ENCODE assay signal across 11 cellular contexts in the genomic region with DNA sequence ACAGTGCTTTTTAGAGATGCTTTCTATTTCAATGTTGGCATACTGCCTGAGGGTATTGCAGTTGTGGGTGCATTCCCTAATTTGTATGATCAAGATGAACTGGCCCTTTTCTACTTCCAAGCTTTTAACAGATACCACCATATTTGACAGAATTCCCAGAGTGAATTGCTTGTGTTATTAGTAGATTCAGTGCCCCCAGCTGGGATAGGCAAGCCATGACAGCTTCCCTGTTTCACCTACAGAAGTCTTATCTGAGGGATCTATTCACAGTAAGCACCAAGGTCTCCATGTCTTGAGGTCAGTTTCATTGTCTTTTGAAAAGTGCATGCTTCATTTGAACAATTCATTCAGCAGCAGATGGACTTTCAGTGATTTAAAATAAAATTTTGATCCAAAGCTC.
DNase-seq lines count a peak whose midpoint lies in the region; ATAC-seq and TF ChIP-seq lines count a peak whose summit lies in the region.
"Had no signal": no experiment of that assay in that cellular context is flagged by ENCODE, and none has a peak within 500 bp of the region (broad histone marks: within the 10 kb centered on the region; RNA-seq: fewer than 3 reads in every experiment).

No MANE protein-coding gene starts in this region.

- H3K36me3 Mint-ChIP-seq in activated naive CD8-positive, alpha-beta T cell = peaks cover 2% of the 10 kb centered on the region
- peaks cover 36% of the 10 kb centered on the region for H3K36me3 Mint-ChIP-seq in activated naive CD8-positive, alpha-beta T cell treated with anti-CD3 and anti-CD28 coated beads, Interleukin-2, amount 50 U/mL, for 24 hours (ENCODE audit: low read depth)
- H3K36me3 Mint-ChIP-seq in T-helper 17 cell (ENCODE audit: low read depth) (peaks cover 7% of the 10 kb centered on the region), Calu3 (ENCODE audit: insufficient read depth, unreplicated experiment) (peaks cover 34% of the 10 kb centered on the region)

- no peaks in the 10 kb centered on the region for H3K9me3 Mint-ChIP-seq in activated naive CD8-positive, alpha-beta T cell (ENCODE audit: low read depth)
- H3K9me3 Mint-ChIP-seq in activated naive CD8-positive, alpha-beta T cell treated with anti-CD3 and anti-CD28 coated beads, Interleukin-2, amount 50 U/mL, for 24 hours = no peaks in the 10 kb centered on the region
- no peaks in the 10 kb centered on the region for H3K9me3 Mint-ChIP-seq in Calu3 (ENCODE audit: low read depth, unreplicated experiment)

- no TSS peak for BruUV-seq in Calu3 (replicated peaks; lab: Mats Ljungman, UMichigan)

- no peak overlapping the region for H3K27ac ChIP-seq in upper lobe of right lung
- H3K27ac ChIP-seq: coronary artery, uterus had no signal

- intact Hi-C loops in upper lobe of right lung (cut with DNase I) = no loop called here
- intact Hi-C loops in Calu3 (cut with micrococcal nuclease; ENCODE audit: unreplicated experiment) = no loop called here

- no peak for DNase-seq in activated naive CD8-positive, alpha-beta T cell treated with anti-CD3 and anti-CD28 coated beads, Interleukin-2, amount 50 U/mL, for 24 hours
- DNase-seq in T-helper 17 cell (no peak), fibroblast of pulmonary artery (ENCODE audit: low read depth) (peak; percentile 41), upper lobe of right lung (no peak), putamen (ENCODE audit: low spot score) (no peak), HAP-1 (ENCODE audit: low spot score in 2 of 2) (no peak), Calu3 (no peak)
- DNase-seq: NCI-H2081 treated with DMSO at 0.1 percent for 48 hours, uterus had no signal

- H3K4me1 Mint-ChIP-seq in activated naive CD8-positive, alpha-beta T cell (ENCODE audit: low read depth) = peaks cover 2% of the 10 kb centered on the region
- H3K4me1 Mint-ChIP-seq in activated naive CD8-positive, alpha-beta T cell treated with anti-CD3 and anti-CD28 coated beads, Interleukin-2, amount 50 U/mL, for 24 hours = no peaks in the 10 kb centered on the region
- H3K4me1 Mint-ChIP-seq in T-helper 17 cell = peaks cover 12% of the 10 kb centered on the region
- no peaks in the 10 kb centered on the region for H3K4me1 Mint-ChIP-seq in Calu3 (ENCODE audit: low read depth, unreplicated experiment)

- H3K4me1 ChIP-seq in upper lobe of right lung (no peaks in the 10 kb centered on the region), HAP-1 (no peaks in the 10 kb centered on the region)
- H3K4me1 ChIP-seq: uterus had no signal

- H3K27me3 Mint-ChIP-seq in activated naive CD8-positive, alpha-beta T cell = no peaks in the 10 kb centered on the region
- no peaks in the 10 kb centered on the region for H3K27me3 Mint-ChIP-seq in activated naive CD8-positive, alpha-beta T cell treated with anti-CD3 and anti-CD28 coated beads, Interleukin-2, amount 50 U/mL, for 24 hours
- H3K27me3 Mint-ChIP-seq in T-helper 17 cell = no peaks in the 10 kb centered on the region
- no peaks in the 10 kb centered on the region for H3K27me3 Mint-ChIP-seq in Calu3 (ENCODE audit: unreplicated experiment)

- TF ChIP-seq CTCF in fibroblast of pulmonary artery (IDR thresholded peaks at IDR 0.05; ENCODE audit: low read length, missing control alignments) (peak; percentile 42), upper lobe of right lung (IDR thresholded peaks at IDR 0.05) (no peak), Calu3 (IDR thresholded peaks at IDR 0.05; ENCODE audit: unreplicated experiment) (no peak)

- peak overlapping the region; percentile 19 for H3K27ac Mint-ChIP-seq in activated naive CD8-positive, alpha-beta T cell
- H3K27ac Mint-ChIP-seq in activated naive CD8-positive, alpha-beta T cell treated with anti-CD3 and anti-CD28 coated beads, Interleukin-2, amount 50 U/mL, for 24 hours = no peak overlapping the region
- peak overlapping the region; percentile 67 for H3K27ac Mint-ChIP-seq in T-helper 17 cell
- H3K27ac Mint-ChIP-seq in Calu3 (ENCODE audit: unreplicated experiment) = no peak overlapping the region

- CTCF ChIA-PET in Calu3 (lab: Charles Lee) = no interaction called here

- H3K36me3 ChIP-seq in upper lobe of right lung (peaks cover 52% of the 10 kb centered on the region), HAP-1 (replicated peaks) (peaks cover 61% of the 10 kb centered on the region)
- H3K36me3 ChIP-seq: uterus had no signal

- H3K27me3 ChIP-seq in upper lobe of right lung (no peaks in the 10 kb centered on the region), HAP-1 (ENCODE audit: low read depth) (no peaks in the 10 kb centered on the region)
- H3K27me3 ChIP-seq: uterus had no signal

- in situ Hi-C loops in HAP-1 (cut with MboI; ENCODE audit: low sequenced_read_pairs) = no loop called here

- H3K9me3 ChIP-seq in T-helper 17 cell (ENCODE audit: control insufficient read depth, low read length, poor library complexity, severe bottlenecking) = no peaks in the 10 kb centered on the region
- no peaks in the 10 kb centered on the region for H3K9me3 ChIP-seq in upper lobe of right lung
- no peaks in the 10 kb centered on the region for H3K9me3 ChIP-seq in HAP-1
- H3K9me3 ChIP-seq: uterus had no signal

- no peak for ATAC-seq in activated naive CD8-positive, alpha-beta T cell treated with anti-CD3 and anti-CD28 coated beads, Interleukin-2, amount 50 U/mL, for 24 hours
- ATAC-seq in T-helper 17 cell = no peak
- ATAC-seq in upper lobe of right lung = peak; percentile 36

- H3K4me3 ChIP-seq in fibroblast of pulmonary artery (replicated peaks; ENCODE audit: low read depth, low read length) = no peak overlapping the region
- H3K4me3 ChIP-seq in upper lobe of right lung = no peak overlapping the region
- H3K4me3 ChIP-seq in HAP-1 = no peak overlapping the region
- H3K4me3 ChIP-seq: coronary artery, uterus had no signal

- H3K4me3 Mint-ChIP-seq in activated naive CD8-positive, alpha-beta T cell = no peak overlapping the region
- H3K4me3 Mint-ChIP-seq in activated naive CD8-positive, alpha-beta T cell treated with anti-CD3 and anti-CD28 coated beads, Interleukin-2, amount 50 U/mL, for 24 hours = no peak overlapping the region
- H3K4me3 Mint-ChIP-seq in T-helper 17 cell (no peak overlapping the region), Calu3 (ENCODE audit: low read depth, unreplicated experiment) (no peak overlapping the region)

Comparison
In these comparisons a context has a peak if more than half of its experiments do, and no peak if none do; other contexts are left out.
1. H3K27ac Mint-ChIP-seq: peak in activated naive CD8-positive, alpha-beta T cell (single experiment) and T-helper 17 cell (single experiment); none in activated naive CD8-positive, alpha-beta T cell treated with anti-CD3 and anti-CD28 coated beads, Interleukin-2, amount 50 U/mL, for 24 hours (single experiment) and Calu3 (single experiment).